ENCODE assay signal across 16 cellular contexts in genomic region chr16:86117756-86118155, GRCh38.
DNase-seq lines count a peak whose midpoint lies in the region; ATAC-seq and TF ChIP-seq lines count a peak whose summit lies in the region.
"Had no signal": no experiment of that assay in that cellular context is flagged by ENCODE, and none has a peak within 500 bp of the region (broad histone marks: within the 10 kb centered on the region; RNA-seq: fewer than 3 reads in every experiment).

No MANE protein-coding gene starts in this region.

- 36 to 48% methylated on average over 16 of the region's 16 CpGs for WGBS in tibial nerve, 2 donors

- no peak for TF ChIP-seq POLR2A in tibial nerve (IDR thresholded peaks at IDR 0.05)

- no peaks in the 10 kb centered on the region for H3K36me3 ChIP-seq in RWPE2 (ENCODE audit: low read depth)
- H3K36me3 ChIP-seq in tibial nerve = no peaks in the 10 kb centered on the region
- H3K36me3 ChIP-seq: BLaER1 had no signal

- no peak overlapping the region for H3K27ac ChIP-seq in RWPE2 (ENCODE audit: poor library complexity, severe bottlenecking)
- H3K27ac ChIP-seq in tibial nerve = no peak overlapping the region
- H3K27ac ChIP-seq: BLaER1 had no signal

- DNase-seq in AG20443 (ENCODE audit: low spot score) (peak; percentile 33), RWPE2 (ENCODE audit: low spot score) (peak; percentile 33), islet precursor cell (peak; percentile 43), retina (peak; percentile 12), tibial nerve (ENCODE audit: low spot score in 2 of 2) (no peak)
- DNase-seq in stimulated activated CD4-positive, alpha-beta T cell treated with anti-CD3 and anti-CD28 coated beads, Interleukin-1b, Interleukin-23, amount 100 ng/mL, for 48 hours = no peak
- DNase-seq: GOT3, HFFc6, MM.1S, NCI-H1105, NCI-H1694 treated with DMSO at 0.1 percent for 48 hours, NCI-H774, SHP77 had no signal

- H3K4me3 ChIP-seq in RWPE2 (ENCODE audit: severe bottlenecking) = no peak overlapping the region
- no peak overlapping the region for H3K4me3 ChIP-seq in tibial nerve
- H3K4me3 ChIP-seq: BLaER1 had no signal

- peaks cover 66% of the 10 kb centered on the region for H3K27me3 ChIP-seq in RWPE2 (ENCODE audit: insufficient read depth, poor library complexity, severe bottlenecking)
- peaks cover 0 to 30% of the 10 kb centered on the region in 2 donors for H3K27me3 ChIP-seq in tibial nerve
- H3K27me3 ChIP-seq: BLaER1 had no signal

- H3K9me3 ChIP-seq in RWPE2 (ENCODE audit: severe bottlenecking) (no peaks in the 10 kb centered on the region), tibial nerve (no peaks in the 10 kb centered on the region)
- H3K9me3 ChIP-seq: BLaER1 had no signal

- TF ChIP-seq CTCF in RWPE2 (IDR thresholded peaks at IDR 0.05; ENCODE audit: poor library complexity, severe bottlenecking) = no peak
- TF ChIP-seq CTCF in tibial nerve (IDR thresholded peaks at IDR 0.05) = no peak

- H3K4me1 ChIP-seq in RWPE2 (ENCODE audit: insufficient read depth, poor library complexity, severe bottlenecking) (no peaks in the 10 kb centered on the region), tibial nerve (no peaks in the 10 kb centered on the region)
- H3K4me1 ChIP-seq: BLaER1 had no signal

- ATAC-seq in RWPE2 (ENCODE audit: low read depth) = no peak
- ATAC-seq in HG03469 (IDR thresholded peaks at IDR 0.05; ENCODE audit: unreplicated experiment) = no peak
- ATAC-seq in GM21367 (IDR thresholded peaks at IDR 0.05; ENCODE audit: unreplicated experiment) = no peak

- no peak for TF ChIP-seq EP300 in tibial nerve (IDR thresholded peaks at IDR 0.05)

Comparison
In these comparisons a context has a peak if more than half of its experiments do, and no peak if none do; other contexts are left out.
1. DNase-seq: peak in AG20443 (single experiment), RWPE2 (single experiment), islet precursor cell (single experiment) and retina (single experiment); none in tibial nerve (0 of 2) and stimulated activated CD4-positive, alpha-beta T cell treated with anti-CD3 and anti-CD28 coated beads, Interleukin-1b, Interleukin-23, amount 100 ng/mL, for 48 hours (single experiment).